In the genomic region with DNA sequence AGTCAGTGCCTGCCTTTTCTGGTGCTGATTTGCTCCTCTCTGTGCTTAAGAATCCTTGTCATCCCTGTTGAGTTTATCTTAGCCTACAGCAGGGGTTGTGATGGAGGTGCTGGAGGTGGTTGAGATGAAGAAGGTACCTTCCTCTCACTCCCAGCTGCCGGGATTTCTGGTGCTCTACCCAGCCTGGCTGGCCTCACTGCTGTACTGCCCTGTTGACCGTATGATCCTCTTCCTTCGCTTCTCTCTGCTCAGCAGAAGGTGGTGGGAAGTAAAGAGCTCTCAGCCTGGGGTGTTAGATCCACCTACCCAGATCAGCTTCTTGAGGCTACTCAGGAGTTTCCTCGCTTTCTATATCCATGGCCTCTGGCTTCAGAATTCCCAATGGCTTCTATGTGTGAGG, we compare ENCODE assay signal across 26 cellular contexts.
"Had no signal": no experiment of that assay in that cellular context is flagged by ENCODE, and none has a peak within 500 bp of the region (broad histone marks: within the 10 kb centered on the region; RNA-seq: fewer than 3 reads in every experiment).

No MANE protein-coding gene starts in this region.

- DNase-seq: activated CD4-positive, alpha-beta T cell treated with anti-CD3 and anti-CD28 coated beads, Interleukin-2, amount 10 ng/mL, durations not matched to agents 24 days and 14 days; activated CD4-positive, alpha-beta T cell treated with anti-CD3 and anti-CD28 coated beads, Interleukin-2, amount 50 U/mL, for 4 hours; activated CD8-positive, alpha-beta T cell treated with anti-CD3 and anti-CD28 coated beads for 36 hours; activated naive CD4-positive, alpha-beta T cell treated with anti-CD3 and anti-CD28 coated beads, Interleukin-2, amount 10 ng/mL, durations not matched to agents 7 days and 5 days; activated naive CD8-positive, alpha-beta T cell treated with anti-CD3 and anti-CD28 coated beads, Interleukin-2, amount 50 U/mL, for 24 hours; activated T-cell treated with anti-CD3 and anti-CD28 coated beads, Interleukin-2, amount 50 U/mL, for 1 hour; activated T-cell treated with anti-CD3 and anti-CD28 coated beads, Interleukin-2, amount 50 U/mL, for 72 hours; anterior cingulate cortex; central memory CD4-positive, alpha-beta T cell; Kasumi-1; KG1; MG63; NCI-H1105 treated with DMSO at 0.1 percent for 48 hours; NCI-H1436; NCI-H1694; NCI-H2029; NCI-H345; NCI-H524 treated with DMSO at 0.1 percent for 48 hours; SHP77; SJCRH30; T1000 had no signal

- H3K9me3 ChIP-seq: MG63, SJCRH30 had no signal

- H3K4me1 Mint-ChIP-seq: activated CD4-positive, alpha-beta T cell treated with anti-CD3 and anti-CD28 coated beads, Interleukin-2, amount 10 ng/mL, durations not matched to agents 24 days and 14 days; activated naive CD4-positive, alpha-beta T cell treated with anti-CD3 and anti-CD28 coated beads, Interleukin-2, amount 10 ng/mL, durations not matched to agents 7 days and 5 days; activated naive CD8-positive, alpha-beta T cell treated with anti-CD3 and anti-CD28 coated beads, Interleukin-2, amount 50 U/mL, for 24 hours had no signal

- H3K9me3 Mint-ChIP-seq: activated CD4-positive, alpha-beta T cell treated with anti-CD3 and anti-CD28 coated beads, Interleukin-2, amount 10 ng/mL, durations not matched to agents 24 days and 14 days; activated CD8-positive, alpha-beta T cell treated with anti-CD3 and anti-CD28 coated beads for 36 hours; activated naive CD4-positive, alpha-beta T cell treated with anti-CD3 and anti-CD28 coated beads, Interleukin-2, amount 10 ng/mL, durations not matched to agents 7 days and 5 days; activated naive CD8-positive, alpha-beta T cell treated with anti-CD3 and anti-CD28 coated beads, Interleukin-2, amount 50 U/mL, for 24 hours; activated T-cell treated with anti-CD3 and anti-CD28 coated beads, Interleukin-2, amount 50 U/mL, for 72 hours; activated T-helper 2 cell treated with anti-CD3 and anti-CD28 coated beads, Interferon-gamma antibody, Interleukin-2, Interleukin-4, amounts not matched to agents 10 μg/mL and 5 μg/mL and 100 μg/mL, durations not matched to agents 14 hours and 24 hours and 36 hours; brain had no signal

- H3K36me3 ChIP-seq: MG63, SJCRH30 had no signal

- H3K27ac Mint-ChIP-seq: activated CD4-positive, alpha-beta T cell treated with anti-CD3 and anti-CD28 coated beads, Interleukin-2, amount 10 ng/mL, durations not matched to agents 24 days and 14 days; activated CD8-positive, alpha-beta T cell treated with anti-CD3 and anti-CD28 coated beads for 36 hours; activated naive CD4-positive, alpha-beta T cell treated with anti-CD3 and anti-CD28 coated beads, Interleukin-2, amount 10 ng/mL, durations not matched to agents 7 days and 5 days; activated naive CD8-positive, alpha-beta T cell; activated naive CD8-positive, alpha-beta T cell treated with anti-CD3 and anti-CD28 coated beads, Interleukin-2, amount 50 U/mL, for 24 hours; activated T-cell treated with anti-CD3 and anti-CD28 coated beads, Interleukin-2, amount 50 U/mL, for 72 hours; activated T-helper 2 cell treated with anti-CD3 and anti-CD28 coated beads, Interferon-gamma antibody, Interleukin-2, Interleukin-4, amounts not matched to agents 10 μg/mL and 5 μg/mL and 100 μg/mL, durations not matched to agents 14 hours and 24 hours and 36 hours; brain had no signal

- H3K27ac ChIP-seq: SJCRH30, SK-N-MC had no signal

- H3K36me3 Mint-ChIP-seq: activated naive CD4-positive, alpha-beta T cell treated with anti-CD3 and anti-CD28 coated beads, Interleukin-2, amount 10 ng/mL, durations not matched to agents 7 days and 5 days; activated naive CD8-positive, alpha-beta T cell; brain had no signal

- H3K27me3 Mint-ChIP-seq: activated CD4-positive, alpha-beta T cell treated with anti-CD3 and anti-CD28 coated beads, Interleukin-2, amount 10 ng/mL, durations not matched to agents 24 days and 14 days had no signal

- H3K27me3 ChIP-seq: MG63, SJCRH30 had no signal

- H3K4me3 ChIP-seq: MG63, SJCRH30, SK-N-MC had no signal

- ATAC-seq: activated CD8-positive, alpha-beta T cell treated with anti-CD3 and anti-CD28 coated beads for 36 hours; activated naive CD8-positive, alpha-beta T cell treated with anti-CD3 and anti-CD28 coated beads, Interleukin-2, amount 50 U/mL, for 24 hours; activated T-cell treated with anti-CD3 and anti-CD28 coated beads, Interleukin-2, amount 50 U/mL, for 72 hours; Panc1 had no signal

- H3K4me3 Mint-ChIP-seq: activated CD4-positive, alpha-beta T cell treated with anti-CD3 and anti-CD28 coated beads, Interleukin-2, amount 10 ng/mL, durations not matched to agents 24 days and 14 days; activated CD8-positive, alpha-beta T cell treated with anti-CD3 and anti-CD28 coated beads for 36 hours; activated naive CD4-positive, alpha-beta T cell treated with anti-CD3 and anti-CD28 coated beads, Interleukin-2, amount 10 ng/mL, durations not matched to agents 7 days and 5 days; activated naive CD8-positive, alpha-beta T cell; activated naive CD8-positive, alpha-beta T cell treated with anti-CD3 and anti-CD28 coated beads, Interleukin-2, amount 50 U/mL, for 24 hours; activated T-cell treated with anti-CD3 and anti-CD28 coated beads, Interleukin-2, amount 50 U/mL, for 72 hours; brain had no signal
